In genomic region chr3:154427685-154428291, GRCh38 we compare ENCODE assay signal across 13 cellular contexts. TPM values are rescaled to one million over a fixed set of nuclear protein-coding genes. Genes with fewer than 3 reads are reported as not detected.
A peak's percentile ranks its signal among the peaks of the same experiment; 100 is the strongest.
DNase-seq lines count a peak whose midpoint lies in the region; TF ChIP-seq lines count a peak whose summit lies in the region.
"Had no signal": no experiment of that assay in that cellular context is flagged by ENCODE, and none has a peak within 500 bp of the region (broad histone marks: within the 10 kb centered on the region; RNA-seq: fewer than 3 reads in every experiment).

No MANE protein-coding gene starts in this region.

- POLR2A ChIA-PET in PC-9 (lab: Charles Lee; ENCODE audit: unreplicated experiment), result no interaction called here

- H3F3A ChIP-seq in neural cell (ENCODE audit: insufficient read depth, low read length, poor library complexity, severe bottlenecking), result no peaks in the 10 kb centered on the region
- H3F3A ChIP-seq in PC-9 (ENCODE audit: insufficient read depth, low read depth), result no peaks in the 10 kb centered on the region

- CTCF ChIA-PET in PC-9 (lab: Charles Lee), result no interaction called here

- no peak for TF ChIP-seq EP300 in neural cell (conservative IDR thresholded peaks at IDR 0.05; ENCODE audit: poor library complexity, severe bottlenecking)

- H3K27ac ChIP-seq in coronary artery (no peak overlapping the region), neural cell (ENCODE audit: low read length) (peak overlapping the region; percentile 56), PC-9 (no peak overlapping the region), prostate gland (no peak overlapping the region)
- H3K27ac ChIP-seq: ascending aorta, C4-2B had no signal

- H3K9me2 ChIP-seq in neural cell (ENCODE audit: insufficient read depth, low read length), result no peaks in the 10 kb centered on the region
- no peaks in the 10 kb centered on the region for H3K9me2 ChIP-seq in PC-9 (ENCODE audit: insufficient read depth)

- BruUV-seq in PC-9 (replicated peaks; lab: Mats Ljungman, UMichigan), result no TSS peak

- H3K27ac Mint-ChIP-seq in CD14-positive monocyte, result peak overlapping the region in 1 of 7 donors; percentile 76
- H3K27ac Mint-ChIP-seq: stimulated activated naive CD8-positive, alpha-beta T cell treated with anti-CD3 and anti-CD28 coated beads, Interleukin-15, Interleukin-2, amounts not matched to agents 100 ng/mL and 50 ng/mL, for 24 hours had no signal

- TF ChIP-seq POLR2A in prostate gland (IDR thresholded peaks at IDR 0.05), result no peak

- DNase-seq in CD14-positive monocyte (ENCODE audit: low spot score) (no peak), NCI-H146 (lab: John Stamatoyannopoulos, UW) (peak; percentile 82), coronary artery (ENCODE audit: low spot score) (no peak), PC-9 (no peak), SIG-M5 (lab: John Stamatoyannopoulos, UW) (no peak), activated gamma-delta T cell (lab: John Stamatoyannopoulos, UW) (no peak), prostate gland (ENCODE audit: low spot score) (no peak)

- H3K36me3 ChIP-seq in neural cell (ENCODE audit: insufficient read depth, low read length), result no peaks in the 10 kb centered on the region
- no peaks in the 10 kb centered on the region for H3K36me3 ChIP-seq in PC-9 (ENCODE audit: low read depth)
- no peaks in the 10 kb centered on the region for H3K36me3 ChIP-seq in prostate gland
- H3K36me3 ChIP-seq: ascending aorta had no signal

- H2AFZ ChIP-seq in neural cell (ENCODE audit: low read depth, low read length) (peak overlapping the region; percentile 57), PC-9 (no peak overlapping the region)

- peak overlapping the region; percentile 81 to 96 for H3K4me3 Mint-ChIP-seq in CD14-positive monocyte
- H3K4me3 Mint-ChIP-seq: stimulated activated naive CD8-positive, alpha-beta T cell treated with anti-CD3 and anti-CD28 coated beads, Interleukin-15, Interleukin-2, amounts not matched to agents 100 ng/mL and 50 ng/mL, for 24 hours had no signal

- peaks cover 9% of the 10 kb centered on the region for H3K4me1 ChIP-seq in PC-9 (replicated peaks; ENCODE audit: insufficient read depth)
- H3K4me1 ChIP-seq in prostate gland (replicated peaks), result no peaks in the 10 kb centered on the region
- H3K4me1 ChIP-seq: ascending aorta had no signal

- no peak for TF ChIP-seq RAD21 in neural cell (conservative IDR thresholded peaks at IDR 0.05)

- H3K36me3 Mint-ChIP-seq in CD14-positive monocyte, result peaks cover 0 to 4% of the 10 kb centered on the region in 2 donors

- 5% methylated on average over 29 of the region's 29 CpGs for WGBS in prostate gland

- peak overlapping the region; percentile 58 for H3K4me2 ChIP-seq in neural cell (ENCODE audit: low read length)
- no peak overlapping the region for H3K4me2 ChIP-seq in PC-9

- H3K9me3 Mint-ChIP-seq in CD14-positive monocyte, result peaks cover 0 to 14% (median 5%) of the 10 kb centered on the region in 7 donors

- no peaks in the 10 kb centered on the region for H4K20me1 ChIP-seq in neural cell (ENCODE audit: insufficient read depth)
- no peaks in the 10 kb centered on the region for H4K20me1 ChIP-seq in PC-9 (ENCODE audit: insufficient read depth)

- peak overlapping the region; percentile 48 for H3K4me3 ChIP-seq in coronary artery
- H3K4me3 ChIP-seq in neural cell (ENCODE audit: low read length), result peak overlapping the region; percentile 67
- H3K4me3 ChIP-seq in PC-9, result no peak overlapping the region
- H3K4me3 ChIP-seq in prostate gland, result peak overlapping the region in 1 of 2 donors; percentile 12
- H3K4me3 ChIP-seq: ascending aorta had no signal

- H3K27me3 ChIP-seq in neural cell (ENCODE audit: insufficient read depth, low read depth, low read length) (peaks cover 17% of the 10 kb centered on the region), PC-9 (ENCODE audit: insufficient read depth, low read depth) (no peaks in the 10 kb centered on the region), prostate gland (replicated peaks; ENCODE audit: insufficient read depth) (no peaks in the 10 kb centered on the region)
- H3K27me3 ChIP-seq: ascending aorta had no signal

- peaks cover 23% of the 10 kb centered on the region for H3K4me1 Mint-ChIP-seq in CD14-positive monocyte

- peaks cover 42 to 59% (median 46%) of the 10 kb centered on the region in 3 donors for H3K27me3 Mint-ChIP-seq in CD14-positive monocyte (ENCODE audit: low read depth in 3 of 3)

- no peak for TF ChIP-seq CTCF in CD14-positive monocyte (IDR thresholded peaks at IDR 0.05)
- no peak for TF ChIP-seq CTCF in coronary artery (IDR thresholded peaks at IDR 0.05)
- no peak for TF ChIP-seq CTCF in neural cell (IDR thresholded peaks at IDR 0.05; ENCODE audit: poor library complexity, severe bottlenecking)
- TF ChIP-seq CTCF in PC-9 (conservative IDR thresholded peaks at IDR 0.05), result no peak
- no peak for TF ChIP-seq CTCF in prostate gland (IDR thresholded peaks at IDR 0.05)

- intact Hi-C loops in CD14-positive monocyte (cut with micrococcal nuclease) (no loop called here), PC-9 (cut with micrococcal nuclease; ENCODE audit: unreplicated experiment) (no loop called here), prostate gland (cut with DNase I) (no loop called here)

- H3K79me2 ChIP-seq in neural cell (replicated peaks; ENCODE audit: insufficient read depth, low read length) (no peaks in the 10 kb centered on the region), PC-9 (ENCODE audit: low read depth) (no peaks in the 10 kb centered on the region)

- H3K9ac ChIP-seq in neural cell (ENCODE audit: low read length), result peak overlapping the region; percentile 61

- no peaks in the 10 kb centered on the region for H3K9me3 ChIP-seq in neural cell (ENCODE audit: low read length)
- no peaks in the 10 kb centered on the region; the same call in 1 of the 2 replicates for H3K9me3 ChIP-seq in PC-9 (ENCODE audit: insufficient read depth, low read depth)
- H3K9me3 ChIP-seq in prostate gland, result no peaks in the 10 kb centered on the region
- H3K9me3 ChIP-seq: ascending aorta had no signal

TF ChIP-seq in neural cell, 6 proteins besides CTCF, POLR2A, EP300 and RAD21:
- TF ChIP-seq MXI1 (conservative IDR thresholded peaks at IDR 0.05; ENCODE audit: poor library complexity, severe bottlenecking) (peak; percentile 14), EZH2 (IDR thresholded peaks at IDR 0.05; ENCODE audit: borderline replicate concordance, insufficient read depth, low read length, poor library complexity, severe bottlenecking) (no peak), POLR2AphosphoS5 (IDR thresholded peaks at IDR 0.05) (peak; percentile 34)

RNA-seq across cellular contexts. Expression of gene GPR149, which starts 2.2 kb away (rescaled TPM):
- polyA plus RNA-seq in CD14-positive monocyte (not detected), neural cell (10.7 and 10.9 TPM in 2 replicates)
- polyA minus RNA-seq in neural cell, result 38.0 and 40.7 TPM in 2 replicates
- total RNA-seq in PC-9 (2021) (not detected in 2 replicates), prostate gland (under 1 TPM in 1 of 2 donors, not detected in 1; 0.09 TPM)
- total RNA-seq: ascending aorta, H4, sciatic nerve had no signal
